ENCODE assay signal across 25 cellular contexts in the genomic region with DNA sequence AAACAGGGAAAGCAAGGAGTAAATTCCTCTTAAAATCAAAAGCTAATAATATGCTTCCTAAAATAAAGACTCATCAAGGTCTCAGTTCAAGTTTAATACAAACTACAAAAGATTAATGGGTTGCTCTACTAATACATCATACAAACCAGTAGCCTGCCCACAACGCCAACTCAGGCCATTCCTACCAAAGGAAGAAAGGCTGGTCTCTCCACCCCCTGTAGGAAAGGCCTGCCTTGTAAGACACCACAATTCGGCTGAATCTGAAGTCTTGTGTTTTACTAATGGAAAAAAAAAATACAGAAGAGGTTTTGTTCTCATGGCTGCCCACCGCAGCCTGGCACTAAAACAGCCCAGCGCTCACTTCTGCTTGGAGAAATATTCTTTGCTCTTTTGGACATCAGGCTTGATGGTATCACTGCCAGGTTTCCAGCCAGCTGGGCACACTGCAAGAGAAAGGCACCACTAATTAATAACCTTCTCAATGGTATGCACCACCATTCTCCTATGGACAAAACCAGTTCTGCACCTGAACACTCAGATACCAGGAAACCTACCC. TPM values are rescaled to one million over a fixed set of nuclear protein-coding genes. Genes with fewer than 3 reads are reported as not detected.
DNase-seq lines count a peak whose midpoint lies in the region; ATAC-seq and TF ChIP-seq lines count a peak whose summit lies in the region.
"Had no signal": no experiment of that assay in that cellular context is flagged by ENCODE, and none has a peak within 500 bp of the region (broad histone marks: within the 10 kb centered on the region; RNA-seq: fewer than 3 reads in every experiment).

No MANE protein-coding gene starts in this region.

- CTCF ChIA-PET in CD4-positive, alpha-beta memory T cell (lab: Charles Lee; ENCODE audit: partially characterized antibody) = interaction anchor here (0.8 to 4.9 kb wide), 11 partner anchors 8 to 58 kb away, joined by 3 to 184 read pairs (median 4); partner anchors contain the start of genes CCDC163 and MMACHC

- H4K20me1 ChIP-seq in smooth muscle cell (ENCODE audit: low read depth) = peaks cover 45% of the 10 kb centered on the region

- no peaks in the 10 kb centered on the region for H3K9me3 Mint-ChIP-seq in CD4-positive, alpha-beta memory T cell
- H3K9me3 Mint-ChIP-seq in HFFc6 (no peaks in the 10 kb centered on the region), naive B cell (no peaks in the 10 kb centered on the region)
- no peaks in the 10 kb centered on the region for H3K9me3 Mint-ChIP-seq in dendritic cell treated with granulocyte-macrophage colony-stimulating factor and Interleukin-4, amounts not matched to agents 40 ng/mL and 50 ng/mL, for 4 days
- H3K9me3 Mint-ChIP-seq: activated CD8-positive, alpha-beta T cell treated with anti-CD3 and anti-CD28 coated beads for 36 hours; CD8-positive, alpha-beta memory T cell; memory B cell; naive thymus-derived CD8-positive, alpha-beta T cell had no signal

- peaks cover 51% of the 10 kb centered on the region for H3K36me3 ChIP-seq in CD4-positive, alpha-beta memory T cell (ENCODE audit: insufficient read depth, low read length)
- H3K36me3 ChIP-seq in smooth muscle cell (ENCODE audit: low read depth) = peaks cover 8% of the 10 kb centered on the region

- peaks cover 48 to 71% of the 10 kb centered on the region in 2 donors for H3K36me3 Mint-ChIP-seq in CD4-positive, alpha-beta memory T cell
- H3K36me3 Mint-ChIP-seq in HFFc6 (ENCODE audit: low read depth) (peaks cover 54% of the 10 kb centered on the region), naive B cell (peaks cover 13 to 22% of the 10 kb centered on the region in 2 donors)
- peaks cover 86% of the 10 kb centered on the region for H3K36me3 Mint-ChIP-seq in dendritic cell treated with granulocyte-macrophage colony-stimulating factor and Interleukin-4, amounts not matched to agents 40 ng/mL and 50 ng/mL, for 4 days (ENCODE audit: low read depth)

- no peak overlapping the region for H3K4me3 ChIP-seq in CD4-positive, alpha-beta memory T cell (ENCODE audit: low read length in 2 of 2)
- no peak overlapping the region for H3K4me3 ChIP-seq in smooth muscle cell
- H3K4me3 ChIP-seq: breast epithelium, K562, pancreas, SJCRH30, tibial artery had no signal

- H3K9ac ChIP-seq in smooth muscle cell (ENCODE audit: low read depth) = no peak overlapping the region

- DNase-seq in CD4-positive, alpha-beta memory T cell = no peak
- DNase-seq in HFFc6 = no peak
- no peak for DNase-seq in naive B cell
- DNase-seq in smooth muscle cell (lab: John Stamatoyannopoulos, UW; ENCODE audit: unreplicated experiment) = no peak
- DNase-seq in retina = no peak
- DNase-seq: activated CD8-positive, alpha-beta T cell treated with anti-CD3 and anti-CD28 coated beads for 36 hours; CD8-positive, alpha-beta memory T cell; DMS79 treated with DMSO at 0.1 percent for 48 hours; erythroblast; foreskin keratinocyte; GOT3; naive thymus-derived CD8-positive, alpha-beta T cell; NCI-H1694; NCI-H748 treated with DMSO at 0.1 percent for 48 hours; pancreas; PC-3; SJCRH30; stimulated activated naive CD4-positive, alpha-beta T cell; tibial artery; WERI-Rb-1 had no signal

- no peak overlapping the region for H3K4me2 ChIP-seq in smooth muscle cell

- H3F3A ChIP-seq in smooth muscle cell (ENCODE audit: low read depth) = peaks cover 29% of the 10 kb centered on the region

- ATAC-seq in naive B cell (ENCODE audit: low read depth in 2 of 2) = no peak
- ATAC-seq in GM19324 (IDR thresholded peaks at IDR 0.05; ENCODE audit: low FRiP score, unreplicated experiment) = no peak
- ATAC-seq: activated CD8-positive, alpha-beta T cell treated with anti-CD3 and anti-CD28 coated beads for 36 hours; foreskin keratinocyte; K562; naive thymus-derived CD8-positive, alpha-beta T cell; pancreas; PC-3 had no signal

- H3K79me2 ChIP-seq in smooth muscle cell (ENCODE audit: low read depth) = no peaks in the 10 kb centered on the region

- no peaks in the 10 kb centered on the region for H3K9me3 ChIP-seq in CD4-positive, alpha-beta memory T cell (ENCODE audit: control insufficient read depth in 1 of 2, low read length in 2 of 2)
- H3K9me3 ChIP-seq in smooth muscle cell (replicated peaks; ENCODE audit: low read depth) = no peaks in the 10 kb centered on the region
- H3K9me3 ChIP-seq: breast epithelium, pancreas, SJCRH30, tibial artery had no signal

- no peak overlapping the region for H3K4me3 Mint-ChIP-seq in CD4-positive, alpha-beta memory T cell
- H3K4me3 Mint-ChIP-seq in HFFc6 = no peak overlapping the region
- no peak overlapping the region for H3K4me3 Mint-ChIP-seq in dendritic cell treated with granulocyte-macrophage colony-stimulating factor and Interleukin-4, amounts not matched to agents 40 ng/mL and 50 ng/mL, for 4 days
- no peak overlapping the region for H3K4me3 Mint-ChIP-seq in naive B cell
- H3K4me3 Mint-ChIP-seq: activated CD8-positive, alpha-beta T cell treated with anti-CD3 and anti-CD28 coated beads for 36 hours; CD8-positive, alpha-beta memory T cell; memory B cell; naive thymus-derived CD8-positive, alpha-beta T cell had no signal

- no peak overlapping the region for H2AFZ ChIP-seq in smooth muscle cell (ENCODE audit: low read depth)

- peak overlapping the region in 5 of 7 donors; percentile 19 to 57 (median 38) for H3K27ac Mint-ChIP-seq in CD4-positive, alpha-beta memory T cell
- H3K27ac Mint-ChIP-seq in HFFc6 (peak overlapping the region; percentile 54), naive B cell (peak overlapping the region in 4 of 6 donors; percentile 0 to 59 (median 10))
- peak overlapping the region; percentile 16 for H3K27ac Mint-ChIP-seq in dendritic cell treated with granulocyte-macrophage colony-stimulating factor and Interleukin-4, amounts not matched to agents 40 ng/mL and 50 ng/mL, for 4 days
- H3K27ac Mint-ChIP-seq: memory B cell had no signal

- H3K27ac ChIP-seq in CD4-positive, alpha-beta memory T cell (ENCODE audit: low read depth, low read length) = no peak overlapping the region
- H3K27ac ChIP-seq in smooth muscle cell (ENCODE audit: low read depth) = no peak overlapping the region
- H3K27ac ChIP-seq: foreskin keratinocyte, pancreas, SJCRH30, tibial artery, WERI-Rb-1 had no signal

- intact Hi-C loops in CD4-positive, alpha-beta memory T cell (cut with micrococcal nuclease) = no loop called here
- intact Hi-C loops in dendritic cell treated with granulocyte-macrophage colony-stimulating factor and Interleukin-4, amounts not matched to agents 40 ng/mL and 50 ng/mL, for 4 days (cut with micrococcal nuclease) = no loop called here

- WGBS in smooth muscle cell (ENCODE audit: low lambda C conversion rate) = 100% methylated on average over 4 of the region's 4 CpGs

- POLR2A ChIA-PET in CD4-positive, alpha-beta memory T cell (lab: Charles Lee; ENCODE audit: partially characterized antibody) = interaction anchor here (0.8 to 3.0 kb wide), 3 partner anchors 10 to 73 kb away, joined by 3 to 30 read pairs (median 3); partner anchors contain the start of genes MMACHC, NASP and PRDX1

- no peaks in the 10 kb centered on the region for H3K27me3 Mint-ChIP-seq in CD4-positive, alpha-beta memory T cell
- H3K27me3 Mint-ChIP-seq in HFFc6 (ENCODE audit: insufficient read depth) (peaks cover 8% of the 10 kb centered on the region), naive B cell (no peaks in the 10 kb centered on the region)
- no peaks in the 10 kb centered on the region for H3K27me3 Mint-ChIP-seq in dendritic cell treated with granulocyte-macrophage colony-stimulating factor and Interleukin-4, amounts not matched to agents 40 ng/mL and 50 ng/mL, for 4 days
- H3K27me3 Mint-ChIP-seq: activated CD8-positive, alpha-beta T cell treated with anti-CD3 and anti-CD28 coated beads for 36 hours; CD8-positive, alpha-beta memory T cell; memory B cell; naive thymus-derived CD8-positive, alpha-beta T cell had no signal

- no peaks in the 10 kb centered on the region for H3K4me1 ChIP-seq in CD4-positive, alpha-beta memory T cell (ENCODE audit: insufficient read depth, low read length)
- peaks cover 6% of the 10 kb centered on the region for H3K4me1 ChIP-seq in smooth muscle cell (ENCODE audit: low read depth)
- H3K4me1 ChIP-seq: breast epithelium, foreskin keratinocyte, pancreas had no signal

- no peaks in the 10 kb centered on the region for H3K27me3 ChIP-seq in CD4-positive, alpha-beta memory T cell (ENCODE audit: insufficient read depth, low read length)
- no peaks in the 10 kb centered on the region for H3K27me3 ChIP-seq in smooth muscle cell (ENCODE audit: low read depth)
- H3K27me3 ChIP-seq: breast epithelium, foreskin keratinocyte, pancreas, SJCRH30, tibial artery had no signal

- H3K4me1 Mint-ChIP-seq in CD4-positive, alpha-beta memory T cell = peaks cover 3 to 7% (median 5%) of the 10 kb centered on the region in 4 donors
- H3K4me1 Mint-ChIP-seq in HFFc6 (ENCODE audit: low read depth) (peaks cover 37% of the 10 kb centered on the region), naive B cell (peaks cover 0 to 5% (median 5%) of the 10 kb centered on the region in 3 donors)
- H3K4me1 Mint-ChIP-seq in dendritic cell treated with granulocyte-macrophage colony-stimulating factor and Interleukin-4, amounts not matched to agents 40 ng/mL and 50 ng/mL, for 4 days (ENCODE audit: low read depth) = peaks cover 28% of the 10 kb centered on the region
- H3K4me1 Mint-ChIP-seq: memory B cell had no signal

- TF ChIP-seq CTCF in HFFc6 (IDR thresholded peaks at IDR 0.05) = no peak
- no peak for TF ChIP-seq CTCF in smooth muscle cell (IDR thresholded peaks at IDR 0.05; ENCODE audit: borderline replicate concordance, insufficient read depth, poor library complexity, severe bottlenecking)

RNA-seq across cellular contexts. Expression of gene PRDX1, which starts 10.6 kb away (rescaled TPM):
- 100 to 1,000 TPM; 130 to 145 TPM for total RNA-seq in CD4-positive, alpha-beta memory T cell
- polyA plus RNA-seq in CD4-positive, alpha-beta memory T cell = 100 to 1,000 TPM; 249 to 288 TPM
- 1,000 to 10,000 TPM in 3 of 6 experiments, 100 to 1,000 TPM in 3; 798 to 1,123 (median 999) TPM for total RNA-seq in HFFc6 (2021; fragmentation: NEBNext Ultra II Directional; extraction: Animal tissue kit (Norgen Biotek cat#: 25700))
- 100 to 1,000 TPM; 171 to 239 (median 203) TPM for polyA plus RNA-seq in naive B cell (ENCODE audit: low read depth in 6 of 6)
- total RNA-seq in smooth muscle cell = 299 and 303 TPM in 2 replicates
- polyA plus RNA-seq in smooth muscle cell = 369 and 409 TPM in 2 replicates

RNA-seq across cellular contexts. Expression of gene MMACHC, which starts 10.9 kb away (rescaled TPM):
- 1 to 10 TPM; 6.2 to 6.5 TPM for total RNA-seq in CD4-positive, alpha-beta memory T cell
- polyA plus RNA-seq in CD4-positive, alpha-beta memory T cell = 1 to 10 TPM in 1 of 2 donors, not detected in 1; 1.5 TPM
- total RNA-seq in HFFc6 (2021; fragmentation: NEBNext Ultra II Directional; extraction: Animal tissue kit (Norgen Biotek cat#: 25700)) = 10 to 100 TPM; 11.1 to 12.9 (median 12.4) TPM
- polyA plus RNA-seq in naive B cell (ENCODE audit: low read depth in 6 of 6) (1 to 10 TPM in 1 of 6 donors, under 1 TPM in 4, not detected in 1; 0.20 to 1.5 (median 0.41) TPM), smooth muscle cell (1.3 and 1.8 TPM in 2 replicates)
- 2.5 and 3.0 TPM in 2 replicates for total RNA-seq in smooth muscle cell

RNA-seq across cellular contexts. Expression of gene CCDC163, which starts 11.2 kb away (rescaled TPM):
- 1 to 10 TPM; 4.0 to 4.2 TPM for total RNA-seq in CD4-positive, alpha-beta memory T cell
- polyA plus RNA-seq in CD4-positive, alpha-beta memory T cell = 1 to 10 TPM; 4.3 to 4.6 TPM
- 1 to 10 TPM; 1.3 to 2.4 (median 1.7) TPM for total RNA-seq in HFFc6 (2021; fragmentation: NEBNext Ultra II Directional; extraction: Animal tissue kit (Norgen Biotek cat#: 25700))
- polyA plus RNA-seq in naive B cell (ENCODE audit: low read depth in 6 of 6) (1 to 10 TPM; 1.6 to 6.8 (median 5.1) TPM), smooth muscle cell (1.3 and 2.1 TPM in 2 replicates)
- 0.18 and 2.4 TPM in 2 replicates for total RNA-seq in smooth muscle cell

RNA-seq across cellular contexts. Expression of gene TESK2, which starts 20.1 kb away (rescaled TPM):
- 1 to 10 TPM; 7.5 to 7.7 TPM for total RNA-seq in CD4-positive, alpha-beta memory T cell
- polyA plus RNA-seq in CD4-positive, alpha-beta memory T cell = 1 to 10 TPM; 4.5 to 4.9 TPM
- total RNA-seq in HFFc6 (2021; fragmentation: NEBNext Ultra II Directional; extraction: Animal tissue kit (Norgen Biotek cat#: 25700)) = 1 to 10 TPM in 2 of 6 experiments, under 1 TPM in 4; 0.54 to 1.4 (median 0.82) TPM
- polyA plus RNA-seq in naive B cell (ENCODE audit: low read depth in 6 of 6) (10 to 100 TPM in 5 of 6 donors, 1 to 10 TPM in 1; 9.0 to 20.1 (median 12.9) TPM), smooth muscle cell (1.3 and 2.3 TPM in 2 replicates)
- 3.4 and 4.3 TPM in 2 replicates for total RNA-seq in smooth muscle cell

RNA-seq across cellular contexts. Expression of gene AKR1A1, which starts 39.6 kb away (rescaled TPM):
- 10 to 100 TPM; 84.3 to 89.8 TPM for total RNA-seq in CD4-positive, alpha-beta memory T cell
- 100 to 1,000 TPM in 1 of 2 donors, 10 to 100 TPM in 1; 94.6 to 124 TPM for polyA plus RNA-seq in CD4-positive, alpha-beta memory T cell
- 100 to 1,000 TPM; 105 to 125 (median 119) TPM for total RNA-seq in HFFc6 (2021; fragmentation: NEBNext Ultra II Directional; extraction: Animal tissue kit (Norgen Biotek cat#: 25700))
- polyA plus RNA-seq in naive B cell (ENCODE audit: low read depth in 6 of 6) (100 to 1,000 TPM; 123 to 249 (median 130) TPM), smooth muscle cell (135 and 148 TPM in 2 replicates)
- 64.1 and 91.4 TPM in 2 replicates for total RNA-seq in smooth muscle cell
